Comparison of ENCODE assay signal across 8 cellular contexts in genomic region chr3:31550452-31551251, GRCh38. TPM values are rescaled to one million over a fixed set of nuclear protein-coding genes. Genes with fewer than 3 reads are reported as not detected.
DNase-seq lines count a peak whose midpoint lies in the region; ATAC-seq and TF ChIP-seq lines count a peak whose summit lies in the region.

No MANE protein-coding gene starts in this region.

- H3K4me3 ChIP-seq in neural progenitor cell: no peak overlapping the region

- TF ChIP-seq CTCF in CD14-positive monocyte (IDR thresholded peaks at IDR 0.05) (peak; percentile 82), neural progenitor cell (IDR thresholded peaks at IDR 0.05) (peak; percentile 65)

- peaks cover 55% of the 10 kb centered on the region for H4K20me1 ChIP-seq in neural progenitor cell (ENCODE audit: low read depth)

- no peaks in the 10 kb centered on the region for H3F3A ChIP-seq in neural progenitor cell (ENCODE audit: low read depth)

- POLR2A ChIA-PET in HEK293T (lab: Yijun Ruan, JAX): interaction anchor here (1.0 kb wide), 1 partner anchor 18 kb away, joined by 3 read pairs; the partner anchor contains the start of gene STT3B

- H3K4me1 ChIP-seq in neural progenitor cell: no peaks in the 10 kb centered on the region

- H3K4me1 Mint-ChIP-seq in CD14-positive monocyte (peaks cover 33% of the 10 kb centered on the region), neural progenitor cell (no peaks in the 10 kb centered on the region)

- no peak for DNase-seq in CD14-positive monocyte (ENCODE audit: low spot score)
- peak; percentile 50 for DNase-seq in SK-N-DZ (ENCODE audit: low spot score)
- DNase-seq in neural progenitor cell (ENCODE audit: low spot score): peak; percentile 36
- DNase-seq in hypothalamus (lab: John Stamatoyannopoulos, UW): no peak
- DNase-seq in HEK293T (ENCODE audit: extremely low spot score): no peak
- no peak for DNase-seq in NCI-H446 (lab: John Stamatoyannopoulos, UW)

- no peaks in the 10 kb centered on the region for H3K27me3 Mint-ChIP-seq in CD14-positive monocyte (ENCODE audit: low read depth in 3 of 3)
- H3K27me3 Mint-ChIP-seq in neural progenitor cell (ENCODE audit: insufficient read depth, low read depth): no peaks in the 10 kb centered on the region

- H3K4me2 ChIP-seq in neural progenitor cell: no peak overlapping the region

- H3K36me3 ChIP-seq in neural progenitor cell: no peaks in the 10 kb centered on the region

- H3K4me3 Mint-ChIP-seq in CD14-positive monocyte (no peak overlapping the region), neural progenitor cell (no peak overlapping the region)

- H3K27me3 ChIP-seq in neural progenitor cell: no peaks in the 10 kb centered on the region

- H2AFZ ChIP-seq in neural progenitor cell (replicated peaks): no peak overlapping the region

- ATAC-seq in GM19395 (IDR thresholded peaks at IDR 0.05; ENCODE audit: unreplicated experiment) (peak; percentile 58), esophagus mucosa (peak; percentile 29)

- CTCF ChIA-PET in HEK293T (lab: Yijun Ruan, JAX): interaction anchor here (0.9 kb wide), 1 partner anchor 18 kb away, joined by 4 read pairs; the partner anchor contains the start of gene STT3B

- H3K36me3 Mint-ChIP-seq in CD14-positive monocyte (no peaks in the 10 kb centered on the region), neural progenitor cell (peaks cover 53% of the 10 kb centered on the region)

- no peak overlapping the region for H3K9ac ChIP-seq in neural progenitor cell

- intact Hi-C loops in CD14-positive monocyte (cut with micrococcal nuclease): no loop called here

- H3K9me3 Mint-ChIP-seq in CD14-positive monocyte (peaks cover 0 to 6% (median 4%) of the 10 kb centered on the region in 7 donors), neural progenitor cell (peaks cover 51% of the 10 kb centered on the region)

- peaks cover 99% of the 10 kb centered on the region for H3K79me2 ChIP-seq in neural progenitor cell (ENCODE audit: low read depth)

- H3K27ac ChIP-seq in neural progenitor cell: no peak overlapping the region

- H3K9me3 ChIP-seq in neural progenitor cell (ENCODE audit: low read depth): no peaks in the 10 kb centered on the region

- H3K27ac Mint-ChIP-seq in CD14-positive monocyte (peak overlapping the region in 4 of 7 donors; percentile 6 to 91 (median 33)), neural progenitor cell (no peak overlapping the region)

TF ChIP-seq in HEK293T, 16 proteins besides CTCF, POLR2A, EP300 and RAD21:
- no peak for TF ChIP-seq TARDBP (IDR thresholded peaks at IDR 0.05)
- no peak for TF ChIP-seq L3MBTL2 (conservative IDR thresholded peaks at IDR 0.05)
- no peak for TF ChIP-seq NFRKB (IDR thresholded peaks at IDR 0.05)
- TF ChIP-seq BHLHE40 (IDR thresholded peaks at IDR 0.05; ENCODE audit: borderline replicate concordance): no peak
TF ChIP-seq in HEK293T: peak in this region for 0.

RNA-seq across cellular contexts. Expression of gene STT3B, which starts 17.9 kb away (rescaled TPM):
- polyA plus RNA-seq in CD14-positive monocyte: 10 to 100 TPM; 86.3 to 97.0 TPM
- polyA plus RNA-seq in SK-N-DZ (2014; cell fraction: cytosol; rRNA removed): 117 and 119 TPM in 2 replicates
- polyA plus RNA-seq in SK-N-DZ (2014; cell fraction: nucleus; rRNA removed): 80.6 and 94.8 TPM in 2 replicates
- total RNA-seq in esophagus mucosa (67.0 TPM), neural progenitor cell (ENCODE audit: low replicate concordance) (164 and 213 TPM in 2 replicates)

Comparison
In these comparisons a context has a peak if more than half of its experiments do, and no peak if none do; other contexts are left out.
1. DNase-seq: peak in SK-N-DZ (single experiment) and neural progenitor cell (single experiment); none in CD14-positive monocyte (single experiment), hypothalamus (0 of 51), HEK293T (single experiment) and NCI-H446 (0 of 2).